In the genomic region with DNA sequence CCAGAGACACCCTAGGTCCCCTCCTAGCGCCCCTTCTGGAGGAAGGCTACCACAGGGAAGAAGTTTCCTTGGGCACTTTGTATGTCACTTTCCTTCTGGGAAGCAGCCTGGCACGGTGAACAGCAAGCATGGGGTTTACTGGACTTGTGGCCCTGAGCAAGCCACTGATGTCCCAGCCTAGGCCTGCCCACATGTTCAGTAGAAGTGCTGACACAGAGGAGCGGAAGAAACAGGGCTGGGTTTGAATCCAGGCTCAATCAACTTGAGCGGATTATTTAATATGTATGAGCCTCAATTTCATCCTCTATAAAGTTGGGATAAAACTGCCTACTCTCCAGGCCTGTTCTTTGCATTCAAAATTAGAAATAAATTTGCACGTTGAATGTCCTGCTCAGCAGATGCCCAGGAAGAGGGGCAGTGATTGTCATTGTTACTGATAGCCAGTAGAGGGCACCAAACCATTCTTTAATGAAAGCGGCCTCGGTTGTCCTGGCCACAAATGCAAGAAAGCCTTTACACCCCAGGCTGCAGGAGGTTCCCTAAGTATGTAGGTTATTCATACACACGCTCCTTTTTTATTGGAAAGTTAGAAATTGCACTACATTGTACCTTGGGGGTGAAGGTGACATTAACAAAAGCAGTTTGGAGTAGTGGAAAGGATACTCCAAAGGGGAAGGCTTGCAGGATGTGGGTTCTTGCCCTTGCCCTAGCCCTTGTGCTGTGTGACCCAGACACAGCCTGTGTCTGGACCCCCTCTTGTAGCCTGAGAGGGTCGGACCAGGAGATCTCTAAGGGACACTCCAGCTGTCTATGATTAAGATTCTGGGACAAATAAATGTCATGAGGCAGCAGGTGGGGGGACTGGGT, we compare ENCODE assay signal across 1 cellular context.
TF ChIP-seq lines count a peak whose summit lies in the region.

No MANE protein-coding gene starts in this region.

TF ChIP-seq in HepG2, 621 proteins besides CTCF, POLR2A, EP300 and RAD21 (continued from another document):
- TF ChIP-seq KDM2A (CRISPR knock-in tag; IDR thresholded peaks at IDR 0.05; ENCODE audit: borderline replicate concordance, low read depth) (0 out of 2 replicates have a peak, but pooled peaks have one; percentile 29), RFXANK (CRISPR knock-in tag; IDR thresholded peaks at IDR 0.05) (no peak)
